ENCODE assay signal across 28 cellular contexts in genomic region chr7:98985945-98986344, GRCh38.
DNase-seq lines count a peak whose midpoint lies in the region; ATAC-seq, FAIRE-seq and TF ChIP-seq lines count a peak whose summit lies in the region.
"Had no signal": no experiment of that assay in that cellular context is flagged by ENCODE, and none has a peak within 500 bp of the region (broad histone marks: within the 10 kb centered on the region; RNA-seq: fewer than 3 reads in every experiment).

No MANE protein-coding gene starts in this region.

- peaks cover 25 to 61% of the 10 kb centered on the region in 2 donors for H3K36me3 Mint-ChIP-seq in activated T-cell treated with anti-CD3 and anti-CD28 coated beads, Interleukin-2, amount 50 U/mL, for 72 hours (ENCODE audit: insufficient read depth in 2 of 2)
- peaks cover 77% of the 10 kb centered on the region for H3K36me3 Mint-ChIP-seq in activated T-cell treated with anti-CD3 and anti-CD28 coated beads, Interleukin-2, amount 50 U/mL, for 4 hours (ENCODE audit: insufficient read depth)
- peaks cover 100% of the 10 kb centered on the region for H3K36me3 Mint-ChIP-seq in activated T-helper 17 cell treated with anti-CD3 and anti-CD28 coated beads, Interleukin-2, amount 50 U/mL, for 72 hours (ENCODE audit: low read depth)

- H3K79me2 ChIP-seq in keratinocyte (ENCODE audit: control insufficient read depth, insufficient read depth, low read length): no peaks in the 10 kb centered on the region

- no peak overlapping the region for H3K27ac ChIP-seq in keratinocyte (ENCODE audit: control insufficient read depth, insufficient read depth, low read length)
- H3K27ac ChIP-seq in ascending aorta: no peak overlapping the region
- H3K27ac ChIP-seq: 22Rv1, BLaER1, C4-2B, GM23248 had no signal

- H3K4me2 ChIP-seq in keratinocyte (ENCODE audit: control insufficient read depth, extremely low read depth, insufficient read depth, low read depth, low read length): no peak overlapping the region
- H3K4me2 ChIP-seq: BLaER1 had no signal

- H3K4me1 Mint-ChIP-seq in activated T-cell treated with anti-CD3 and anti-CD28 coated beads, Interleukin-2, amount 50 U/mL, for 72 hours (ENCODE audit: low read depth): peaks cover 6% of the 10 kb centered on the region
- peaks cover 10% of the 10 kb centered on the region for H3K4me1 Mint-ChIP-seq in activated T-cell treated with anti-CD3 and anti-CD28 coated beads, Interleukin-2, amount 50 U/mL, for 4 hours (ENCODE audit: low read depth)
- H3K4me1 Mint-ChIP-seq in activated T-helper 17 cell treated with anti-CD3 and anti-CD28 coated beads, Interleukin-2, amount 50 U/mL, for 72 hours: peaks cover 5% of the 10 kb centered on the region
- H3K4me1 Mint-ChIP-seq: B cell, H9 had no signal

- H3K27me3 Mint-ChIP-seq in activated T-cell treated with anti-CD3 and anti-CD28 coated beads, Interleukin-2, amount 50 U/mL, for 72 hours (ENCODE audit: low read depth): no peaks in the 10 kb centered on the region
- no peaks in the 10 kb centered on the region for H3K27me3 Mint-ChIP-seq in activated T-cell treated with anti-CD3 and anti-CD28 coated beads, Interleukin-2, amount 50 U/mL, for 4 hours (ENCODE audit: low read depth)
- no peaks in the 10 kb centered on the region for H3K27me3 Mint-ChIP-seq in activated T-helper 17 cell treated with anti-CD3 and anti-CD28 coated beads, Interleukin-2, amount 50 U/mL, for 72 hours
- H3K27me3 Mint-ChIP-seq: B cell; CD4-positive, CD25-positive, alpha-beta regulatory T cell had no signal

- H3K27me3 ChIP-seq in keratinocyte (ENCODE audit: control insufficient read depth, extremely low read depth, insufficient read depth, low read length) (no peaks in the 10 kb centered on the region), ascending aorta (no peaks in the 10 kb centered on the region)
- H3K27me3 ChIP-seq: BLaER1 had no signal

- TF ChIP-seq CTCF in keratinocyte (optimal IDR thresholded peaks at IDR 0.05 in 1 of 3, IDR thresholded peaks at IDR 0.05 in 1 of 3, conservative IDR thresholded peaks at IDR 0.05 in 1 of 3; ENCODE audit: extremely low read depth in 1 of 3, insufficient read depth in 2 of 3, low read length in 3 of 3) (no peak), ascending aorta (IDR thresholded peaks at IDR 0.05) (no peak)

- no peak overlapping the region for H3K4me3 ChIP-seq in keratinocyte (ENCODE audit: control insufficient read depth in 2 of 3, extremely low read depth in 1 of 3, insufficient read depth in 2 of 3, low read depth in 1 of 3, low read length in 3 of 3)
- H3K4me3 ChIP-seq in ascending aorta: no peak overlapping the region
- H3K4me3 ChIP-seq: BLaER1, GM12878, GM23248 had no signal

- intact Hi-C loops in ascending aorta (cut with DNase I): no loop called here

- no peak for ATAC-seq in activated T-cell treated with anti-CD3 and anti-CD28 coated beads, Interleukin-2, amount 50 U/mL, for 72 hours (replicated peaks in 1 of 2)
- no peak for ATAC-seq in activated T-cell treated with anti-CD3 and anti-CD28 coated beads, Interleukin-2, amount 50 U/mL, for 4 hours
- no peak for ATAC-seq in activated T-helper 17 cell treated with anti-CD3 and anti-CD28 coated beads, Interleukin-2, amount 50 U/mL, for 72 hours (replicated peaks)
- ATAC-seq in GM18519 (IDR thresholded peaks at IDR 0.05; ENCODE audit: low FRiP score, unreplicated experiment): no peak
- ATAC-seq: CD8-positive, alpha-beta T cell; GM12878; HCT116 had no signal

- H3K36me3 ChIP-seq in keratinocyte (ENCODE audit: control insufficient read depth in 2 of 2, extremely low read depth in 1 of 2, insufficient read depth in 2 of 2, low read length in 2 of 2) (peaks cover 27 to 50% of the 10 kb centered on the region in 2 experiments), ascending aorta (peaks cover 76 to 96% of the 10 kb centered on the region in 2 donors)

- H3K4me3 Mint-ChIP-seq in activated T-cell treated with anti-CD3 and anti-CD28 coated beads, Interleukin-2, amount 50 U/mL, for 72 hours: no peak overlapping the region
- no peak overlapping the region for H3K4me3 Mint-ChIP-seq in activated T-cell treated with anti-CD3 and anti-CD28 coated beads, Interleukin-2, amount 50 U/mL, for 4 hours
- H3K4me3 Mint-ChIP-seq in activated T-helper 17 cell treated with anti-CD3 and anti-CD28 coated beads, Interleukin-2, amount 50 U/mL, for 72 hours: no peak overlapping the region
- H3K4me3 Mint-ChIP-seq: B cell; CD4-positive, CD25-positive, alpha-beta regulatory T cell; CD8-positive, alpha-beta T cell; H9; HFFc6 had no signal

- peaks cover 2 to 3% of the 10 kb centered on the region in 2 donors for H3K9me3 Mint-ChIP-seq in activated T-cell treated with anti-CD3 and anti-CD28 coated beads, Interleukin-2, amount 50 U/mL, for 72 hours
- peaks cover 11% of the 10 kb centered on the region for H3K9me3 Mint-ChIP-seq in activated T-cell treated with anti-CD3 and anti-CD28 coated beads, Interleukin-2, amount 50 U/mL, for 4 hours
- peaks cover 4% of the 10 kb centered on the region for H3K9me3 Mint-ChIP-seq in activated T-helper 17 cell treated with anti-CD3 and anti-CD28 coated beads, Interleukin-2, amount 50 U/mL, for 72 hours
- H3K9me3 Mint-ChIP-seq: HFFc6 had no signal

- no peaks in the 10 kb centered on the region for H4K20me1 ChIP-seq in keratinocyte (ENCODE audit: control insufficient read depth, extremely low read depth, insufficient read depth, low read length)

- peak; percentile 9 for FAIRE-seq in keratinocyte (lab: Jason Lieb, UNC)
- FAIRE-seq: A204.1, D721Med, GM12878, GM18507, GM19239 had no signal

- dilution Hi-C loops in keratinocyte (cut with MboI; ENCODE audit: extremely low pct_ligation_motif_present, low sequenced_read_pairs): no loop called here

- H3K27ac Mint-ChIP-seq in activated T-cell treated with anti-CD3 and anti-CD28 coated beads, Interleukin-2, amount 50 U/mL, for 72 hours: peak overlapping the region; percentile 12
- peak overlapping the region; percentile 76 for H3K27ac Mint-ChIP-seq in activated T-helper 17 cell treated with anti-CD3 and anti-CD28 coated beads, Interleukin-2, amount 50 U/mL, for 72 hours
- H3K27ac Mint-ChIP-seq: B cell; CD4-positive, CD25-positive, alpha-beta regulatory T cell; CD8-positive, alpha-beta T cell; H9; HFFc6 had no signal

- no peak for DNase-seq in activated T-cell treated with anti-CD3 and anti-CD28 coated beads, Interleukin-2, amount 50 U/mL, for 72 hours
- DNase-seq in activated T-cell treated with anti-CD3 and anti-CD28 coated beads, Interleukin-2, amount 50 U/mL, for 4 hours: no peak
- DNase-seq in keratinocyte (ENCODE audit: low read depth, low spot score): no peak
- DNase-seq in NOMO-1 treated with dmso at 0.1 percent for 144 hours (lab: John Stamatoyannopoulos, UW; ENCODE audit: unreplicated experiment): no peak
- DNase-seq in NCI-H524 (lab: John Stamatoyannopoulos, UW): no peak
- no peak for DNase-seq in ascending aorta (ENCODE audit: low spot score in 2 of 2)
- DNase-seq: CD4-positive, CD25-positive, alpha-beta regulatory T cell; CD8-positive, alpha-beta T cell; DMS 273 treated with DMSO at 0.1 percent for 48 hours; DMS79; EL; GDM1; GM23248; H9; HFFc6 had no signal

- H2AFZ ChIP-seq in keratinocyte (ENCODE audit: control insufficient read depth, low read length): no peak overlapping the region
- H2AFZ ChIP-seq: GM23248 had no signal

- no peaks in the 10 kb centered on the region for H3K9me1 ChIP-seq in keratinocyte (ENCODE audit: control insufficient read depth, extremely low read depth, insufficient read depth, low read length)

- H3K4me1 ChIP-seq in keratinocyte (ENCODE audit: control insufficient read depth, extremely low read depth, insufficient read depth, low read length): no peaks in the 10 kb centered on the region
- H3K4me1 ChIP-seq in ascending aorta: no peaks in the 10 kb centered on the region
- H3K4me1 ChIP-seq: Caco-2 had no signal

- no peak overlapping the region for H3K9ac ChIP-seq in keratinocyte (ENCODE audit: control insufficient read depth, extremely low read depth, insufficient read depth, low read length)
- H3K9ac ChIP-seq: BLaER1, GM23248 had no signal

- H3K9me3 ChIP-seq in keratinocyte (ENCODE audit: control insufficient read depth, low read depth, low read length) (no peaks in the 10 kb centered on the region), ascending aorta (no peaks in the 10 kb centered on the region)
- H3K9me3 ChIP-seq: Caco-2 had no signal
